In genomic region chr14:106509795-106510194, GRCh38 we compare ENCODE assay signal across 29 cellular contexts.
"Had no signal": no experiment of that assay in that cellular context is flagged by ENCODE, and none has a peak within 500 bp of the region (broad histone marks: within the 10 kb centered on the region; RNA-seq: fewer than 3 reads in every experiment).

No MANE protein-coding gene starts in this region.

- H3K4me3 ChIP-seq: breast epithelium, esophagus squamous epithelium, left lung, mucosa of descending colon, pancreas, prostate gland, sigmoid colon, thyroid gland, upper lobe of left lung, vagina had no signal

- H3K9me3 Mint-ChIP-seq: activated CD4-positive, alpha-beta memory T cell treated with anti-CD3 and anti-CD28 coated beads for 36 hours; activated naive CD4-positive, alpha-beta T cell treated with anti-CD3 and anti-CD28 coated beads, Interleukin-2, amount 10 ng/mL, durations not matched to agents 7 days and 5 days; activated T-helper 1 cell treated with anti-CD3 and anti-CD28 coated beads, Interleukin-12 subunit alpha, Interleukin-12 subunit beta, Interleukin-2, Interleukin-4 antibody, amounts not matched to agents 30 ng/mL and 10 ng/mL and 1 ng/mL, durations not matched to agents 14 hours and 24 hours and 36 hours; dendritic cell treated with granulocyte-macrophage colony-stimulating factor and Interleukin-4, amounts not matched to agents 40 ng/mL and 50 ng/mL, for 4 days; stimulated activated effector memory CD8-positive, alpha-beta T cell treated with anti-CD3 and anti-CD28 coated beads, Interleukin-12 subunit alpha, Interleukin-12 subunit beta, amount 100 ng/mL, for 72 hours; stimulated activated naive CD8-positive, alpha-beta T cell treated with anti-CD3 and anti-CD28 coated beads, Interleukin-15, amount 100 ng/mL, for 72 hours had no signal

- H3K9me3 ChIP-seq: breast epithelium, esophagus squamous epithelium, left lung, mucosa of descending colon, pancreas, prostate gland, sigmoid colon, thyroid gland, upper lobe of left lung, vagina had no signal

- H3K27me3 ChIP-seq: thyroid gland, upper lobe of left lung, vagina had no signal

- ATAC-seq: left lung; mucosa of descending colon; pancreas; stimulated activated effector memory CD8-positive, alpha-beta T cell treated with anti-CD3 and anti-CD28 coated beads, Interleukin-12 subunit alpha, Interleukin-12 subunit beta, amount 100 ng/mL, for 72 hours; stimulated activated naive CD8-positive, alpha-beta T cell treated with anti-CD3 and anti-CD28 coated beads, Interleukin-15, amount 100 ng/mL, for 72 hours had no signal

- H3K4me1 Mint-ChIP-seq: neural crest cell had no signal

- DNase-seq: activated CD4-positive, alpha-beta memory T cell treated with anti-CD3 and anti-CD28 coated beads for 36 hours; activated CD4-positive, alpha-beta T cell treated with anti-CD3 and anti-CD28 coated beads for 48 hours; activated CD4-positive, CD25-positive, alpha-beta regulatory T cell; activated CD8-positive, alpha-beta memory T cell treated with anti-CD3 and anti-CD28 coated beads, Interleukin-2, amount 50 U/mL, for 4 hours; activated effector memory CD4-positive, alpha-beta T cell treated with anti-CD3 and anti-CD28 coated beads, Interleukin-2, amount 50 U/mL, for 16 hours; activated naive CD4-positive, alpha-beta T cell treated with anti-CD3 and anti-CD28 coated beads, Interleukin-2, amount 10 ng/mL, durations not matched to agents 7 days and 5 days; activated T-cell treated with anti-CD3 and anti-CD28 coated beads, Interleukin-2, amount 50 U/mL, for 1 hour; central memory CD4-positive, alpha-beta T cell; esophagus squamous epithelium; left lung; mucosa of descending colon; nucleus accumbens; pancreas; retina; sigmoid colon; small intestine; stimulated activated CD4-positive, alpha-beta T cell treated with anti-CD3 and anti-CD28 coated beads, Interleukin-4, amount 100 ng/mL, for 24 hours; stimulated activated naive CD8-positive, alpha-beta T cell treated with anti-CD3 and anti-CD28 coated beads, Interleukin-15, amount 100 ng/mL, for 72 hours; substantia nigra; T-helper 1 cell; thyroid gland; upper lobe of left lung had no signal

- H3K27ac ChIP-seq: breast epithelium, esophagus squamous epithelium, left lung, pancreas, prostate gland, sigmoid colon, thyroid gland, upper lobe of left lung, vagina had no signal

- H3K36me3 Mint-ChIP-seq: activated CD4-positive, alpha-beta memory T cell treated with anti-CD3 and anti-CD28 coated beads for 36 hours; activated naive CD4-positive, alpha-beta T cell treated with anti-CD3 and anti-CD28 coated beads, Interleukin-2, amount 10 ng/mL, durations not matched to agents 7 days and 5 days; stimulated activated effector memory CD8-positive, alpha-beta T cell treated with anti-CD3 and anti-CD28 coated beads, Interleukin-12 subunit alpha, Interleukin-12 subunit beta, amount 100 ng/mL, for 72 hours had no signal

- H3K4me3 Mint-ChIP-seq: activated CD4-positive, alpha-beta memory T cell treated with anti-CD3 and anti-CD28 coated beads for 36 hours; activated naive CD4-positive, alpha-beta T cell treated with anti-CD3 and anti-CD28 coated beads, Interleukin-2, amount 10 ng/mL, durations not matched to agents 7 days and 5 days; activated T-helper 1 cell treated with anti-CD3 and anti-CD28 coated beads, Interleukin-12 subunit alpha, Interleukin-12 subunit beta, Interleukin-2, Interleukin-4 antibody, amounts not matched to agents 30 ng/mL and 10 ng/mL and 1 ng/mL, durations not matched to agents 14 hours and 24 hours and 36 hours; dendritic cell treated with granulocyte-macrophage colony-stimulating factor and Interleukin-4, amounts not matched to agents 40 ng/mL and 50 ng/mL, for 4 days; neural crest cell; stimulated activated naive CD8-positive, alpha-beta T cell treated with anti-CD3 and anti-CD28 coated beads, Interleukin-15, amount 100 ng/mL, for 72 hours had no signal

- H3K36me3 ChIP-seq: breast epithelium, esophagus squamous epithelium, left lung, pancreas, prostate gland, sigmoid colon, thyroid gland, upper lobe of left lung, vagina had no signal

- H3K4me1 ChIP-seq: breast epithelium, esophagus squamous epithelium, left lung, pancreas, prostate gland, sigmoid colon, thyroid gland, upper lobe of left lung, vagina had no signal

- H3K27me3 Mint-ChIP-seq: activated CD4-positive, alpha-beta memory T cell treated with anti-CD3 and anti-CD28 coated beads for 36 hours; stimulated activated naive CD8-positive, alpha-beta T cell treated with anti-CD3 and anti-CD28 coated beads, Interleukin-15, amount 100 ng/mL, for 72 hours had no signal

- H3K27ac Mint-ChIP-seq: activated CD4-positive, alpha-beta memory T cell treated with anti-CD3 and anti-CD28 coated beads for 36 hours; activated T-helper 1 cell treated with anti-CD3 and anti-CD28 coated beads, Interleukin-12 subunit alpha, Interleukin-12 subunit beta, Interleukin-2, Interleukin-4 antibody, amounts not matched to agents 30 ng/mL and 10 ng/mL and 1 ng/mL, durations not matched to agents 14 hours and 24 hours and 36 hours; dendritic cell treated with granulocyte-macrophage colony-stimulating factor and Interleukin-4, amounts not matched to agents 40 ng/mL and 50 ng/mL, for 4 days; stimulated activated effector memory CD8-positive, alpha-beta T cell treated with anti-CD3 and anti-CD28 coated beads, Interleukin-12 subunit alpha, Interleukin-12 subunit beta, amount 100 ng/mL, for 72 hours; stimulated activated naive CD8-positive, alpha-beta T cell treated with anti-CD3 and anti-CD28 coated beads, Interleukin-15, amount 100 ng/mL, for 72 hours had no signal
